1 cellular context compared by ENCODE assay signal in genomic region chr18:48918660-48919415, GRCh38.
TF ChIP-seq lines count a peak whose summit lies in the region.

No MANE protein-coding gene starts in this region.

TF ChIP-seq in HCT116, 20 proteins besides CTCF, POLR2A, EP300 and RAD21:
- TF ChIP-seq MAX (IDR thresholded peaks at IDR 0.05), result no peak
- TF ChIP-seq CEBPB (IDR thresholded peaks at IDR 0.05; ENCODE audit: low read depth), result no peak
- no peak for TF ChIP-seq ATF3 (IDR thresholded peaks at IDR 0.05)
- no peak for TF ChIP-seq EZH2phosphoT487 (IDR thresholded peaks at IDR 0.05; ENCODE audit: borderline replicate concordance)
- TF ChIP-seq FOSL1 (IDR thresholded peaks at IDR 0.05; ENCODE audit: low read depth), result no peak
- TF ChIP-seq SIN3A (IDR thresholded peaks at IDR 0.05; ENCODE audit: low read depth), result no peak
- TF ChIP-seq REST (IDR thresholded peaks at IDR 0.05; ENCODE audit: low read depth), result no peak
- TF ChIP-seq JUND (IDR thresholded peaks at IDR 0.05), result no peak
- TF ChIP-seq CBX3 (IDR thresholded peaks at IDR 0.05; ENCODE audit: low read depth), result no peak
- no peak for TF ChIP-seq ZBTB33 (IDR thresholded peaks at IDR 0.05; ENCODE audit: extremely low read depth, insufficient replicate concordance, low read length)
- TF ChIP-seq EGR1 (IDR thresholded peaks at IDR 0.05; ENCODE audit: low read depth), result no peak
